In the genomic region with DNA sequence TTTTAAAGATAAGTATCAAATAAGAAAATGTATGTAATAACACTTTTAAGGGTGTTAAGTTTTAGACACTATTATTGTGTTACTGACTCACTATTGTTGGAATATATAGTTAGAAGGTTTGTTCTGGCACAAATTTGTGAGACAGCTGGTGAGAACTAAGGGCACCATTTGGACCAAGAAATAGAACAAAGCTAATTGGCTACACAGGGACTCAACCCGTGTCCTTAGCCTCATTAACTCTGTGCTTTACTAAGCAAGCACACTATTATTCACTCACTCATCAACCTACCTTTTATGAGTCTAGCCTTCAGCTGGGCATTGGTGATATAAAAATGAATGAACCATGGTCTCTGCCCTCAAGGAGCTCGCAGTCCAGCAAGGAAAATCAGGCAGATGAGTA, we compare ENCODE assay signal across 26 cellular contexts. TPM values are rescaled to one million over a fixed set of nuclear protein-coding genes. Genes with fewer than 3 reads are reported as not detected.
"Had no signal": no experiment of that assay in that cellular context is flagged by ENCODE, and none has a peak within 500 bp of the region (broad histone marks: within the 10 kb centered on the region; RNA-seq: fewer than 3 reads in every experiment).

No MANE protein-coding gene starts in this region.

- H3K4me3 ChIP-seq: left lung, lung, mucosa of descending colon, ovary, right atrium auricular region, right lobe of liver, smooth muscle cell, stomach, testis, thyroid gland, transverse colon, uterus had no signal

- H3K4me2 ChIP-seq: smooth muscle cell had no signal

- H3K27ac ChIP-seq: left lung, ovary, right atrium auricular region, right lobe of liver, stomach, testis, thyroid gland, transverse colon, uterus had no signal

- H3K9me3 ChIP-seq: mucosa of descending colon, ovary, right atrium auricular region, right lobe of liver, stomach, testis, thyroid gland, transverse colon, uterus had no signal

- H3K27me3 ChIP-seq: ovary, right atrium auricular region, testis, thyroid gland had no signal

- DNase-seq: hypothalamus; immature natural killer cell; kidney; left colon; left lung; midbrain; mucosa of descending colon; naive thymus-derived CD4-positive, alpha-beta T cell; ovary; right lobe of liver; stimulated activated CD4-positive, alpha-beta T cell treated with anti-CD3 and anti-CD28 coated beads, Interleukin-2, amount 100 ng/mL, for 24 hours; stimulated activated CD4-positive, alpha-beta T cell treated with anti-CD3 and anti-CD28 coated beads, Interleukin-4, amount 100 ng/mL, for 1 hour; stimulated activated naive B cell treated with anti-CD40 and anti-IgM and Interleukin-4, amounts not matched to agents 10 μg/mL and 1 μg/mL and 100 μg/mL, for 72 hours; stimulated activated naive CD8-positive, alpha-beta T cell treated with anti-CD3 and anti-CD28 coated beads, Interleukin-15, Interleukin-2, amounts not matched to agents 100 U/mL and 50 U/mL, for 24 hours; stomach; testis; thyroid gland; transverse colon; uterus had no signal

- H3K4me1 ChIP-seq: left lung, right atrium auricular region, testis, uterus had no signal

- H3K36me3 ChIP-seq: left lung, ovary, right atrium auricular region, right lobe of liver, stomach, thyroid gland, transverse colon, uterus had no signal

- ATAC-seq: left colon; left lung; mucosa of descending colon; naive thymus-derived CD4-positive, alpha-beta T cell; natural killer cell treated with Interleukin-12 subunit alpha and Interleukin-12 subunit beta and Interleukin-15 and Interleukin-18, amount 100 ng/mL, for 72 hours; right lobe of liver; stimulated activated naive B cell treated with anti-CD40 and anti-IgM and Interleukin-4, amounts not matched to agents 10 μg/mL and 1 μg/mL and 100 μg/mL, for 72 hours; stimulated activated naive CD8-positive, alpha-beta T cell treated with anti-CD3 and anti-CD28 coated beads, Interleukin-15, Interleukin-2, amounts not matched to agents 100 U/mL and 50 U/mL, for 24 hours had no signal

RNA-seq across cellular contexts. Expression of gene UNC13C, which starts 4.1 kb away (rescaled TPM):
- total RNA-seq: mesenteric fat pad; naive thymus-derived CD4-positive, alpha-beta T cell; natural killer cell treated with Interleukin-12 subunit alpha and Interleukin-12 subunit beta and Interleukin-15 and Interleukin-18, amount 100 ng/mL, for 72 hours; pulmonary artery endothelial cell; right lobe of liver had no signal
- polyA plus RNA-seq: immature natural killer cell; liver; naive thymus-derived CD4-positive, alpha-beta T cell had no signal
